ENCODE assay signal across 9 cellular contexts in genomic region chr1:15994590-15995351, GRCh38. TPM values are rescaled to one million over a fixed set of nuclear protein-coding genes. Genes with fewer than 3 reads are reported as not detected.
DNase-seq lines count a peak whose midpoint lies in the region; ATAC-seq, FAIRE-seq and TF ChIP-seq lines count a peak whose summit lies in the region.
"Had no signal": no experiment of that assay in that cellular context is flagged by ENCODE, and none has a peak within 500 bp of the region (broad histone marks: within the 10 kb centered on the region; RNA-seq: fewer than 3 reads in every experiment).

No MANE protein-coding gene starts in this region.

- TF ChIP-seq EP300 in A549 (IDR thresholded peaks at IDR 0.05) (no peak), SK-N-SH (IDR thresholded peaks at IDR 0.05; ENCODE audit: borderline replicate concordance in 1 of 2, low read depth in 1 of 2, low read length in 1 of 2) (no peak)

- H3K9me3 ChIP-seq in A549 (no peaks in the 10 kb centered on the region), SK-N-SH (no peaks in the 10 kb centered on the region)

- no peak for TF ChIP-seq POLR2A in A549 (IDR thresholded peaks at IDR 0.05; ENCODE audit: low read length)

- POLR2A ChIA-PET in A549 (lab: Yijun Ruan, JAX) (no interaction called here), SK-N-SH (lab: Yijun Ruan, JAX) (interaction anchor here (0.9 kb wide), 1 partner anchor 19 kb away, joined by 4 read pairs; the partner anchor contains the start of gene ZBTB17)

- no peak for FAIRE-seq in A549 (lab: Jason Lieb, UNC)

- H3K79me2 ChIP-seq in SK-N-SH (ENCODE audit: insufficient read depth): no peaks in the 10 kb centered on the region

- H3K4me2 ChIP-seq in A549: no peak overlapping the region
- no peak overlapping the region for H3K4me2 ChIP-seq in SK-N-SH

- TF ChIP-seq CTCF in A549 (IDR thresholded peaks at IDR 0.05): peak; percentile 45
- TF ChIP-seq CTCF in GM13977 (IDR thresholded peaks at IDR 0.05; ENCODE audit: extremely low read depth, insufficient read depth, missing control alignments): peak; percentile 89
- TF ChIP-seq CTCF in SK-N-SH (IDR thresholded peaks at IDR 0.05): peak; percentile 85

- H3K27ac ChIP-seq in A549 (no peak overlapping the region), SK-N-SH (ENCODE audit: low read depth in 2 of 2, low read length in 1 of 2) (no peak overlapping the region), angular gyrus (ENCODE audit: low read depth, low read length) (peak overlapping the region; percentile 29)
- H3K27ac ChIP-seq: epithelial cell of prostate had no signal

- no peaks in the 10 kb centered on the region for H3K9me2 ChIP-seq in SK-N-SH

- TF ChIP-seq RAD21 in A549 (conservative IDR thresholded peaks at IDR 0.05 in 1 of 2, IDR thresholded peaks at IDR 0.05 in 1 of 2): peak; percentile 59 to 68
- TF ChIP-seq RAD21 in SK-N-SH (IDR thresholded peaks at IDR 0.05; ENCODE audit: low read length): peak; percentile 91

- 58% methylated on average over 6 of the region's 11 CpGs for WGBS in A549 (ENCODE audit: missing lambda C conversion rate)
- WGBS in SK-N-SH (ENCODE audit: low lambda C conversion rate): 44% methylated on average over 10 of the region's 11 CpGs

- peak; percentile 83 to 93 for ATAC-seq in A549

- no peaks in the 10 kb centered on the region for H4K20me1 ChIP-seq in SK-N-SH (ENCODE audit: insufficient read depth)

- CTCF ChIA-PET in A549 (lab: Yijun Ruan, JAX) (interaction anchor here (0.7 to 2.5 kb wide), 21 partner anchors 11 to 203 kb away, joined by 3 to 13 read pairs (median 4); partner anchors contain the start of gene ZBTB17), SK-N-SH (lab: Yijun Ruan, JAX) (interaction anchor here (0.7 to 4.7 kb wide), 39 partner anchors 9 to 368 kb away, joined by 3 to 58 read pairs (median 4); partner anchors contain the start of genes CLCNKA, HSPB7, SPEN and SRARP)

- in situ Hi-C loops in GM13977 (cut with MboI; ENCODE audit: low pct_unique_long_range_greater_than_20kb, low sequenced_read_pairs, unreplicated experiment): loop anchor here (10.0 kb wide), 1 partner anchor 180 kb away; no protein-coding TSS in a partner anchor

- no peak overlapping the region for H3K9ac ChIP-seq in SK-N-SH

- H3F3A ChIP-seq in SK-N-SH (replicated peaks; ENCODE audit: insufficient read depth): no peaks in the 10 kb centered on the region

- H3K27me3 ChIP-seq in SK-N-SH (ENCODE audit: insufficient read depth): no peaks in the 10 kb centered on the region

- no peaks in the 10 kb centered on the region for H3K4me1 ChIP-seq in A549
- no peaks in the 10 kb centered on the region for H3K4me1 ChIP-seq in SK-N-SH (ENCODE audit: control insufficient read depth in 1 of 2, insufficient read depth in 2 of 2, low read depth in 1 of 2, low read length in 1 of 2)

- DNase-seq in A549 (ENCODE audit: low read depth in 1 of 2, low spot score in 1 of 2) (peak; percentile 58 to 64), GM13977 (ENCODE audit: low spot score) (peak; percentile 69), SK-N-SH (peak; percentile 86), iPS-NIHi11 (ENCODE audit: low spot score) (peak; percentile 66), NCI-H2107 treated with DMSO at 0.1 percent for 48 hours (lab: John Stamatoyannopoulos, UW; ENCODE audit: unreplicated experiment) (no peak), NCI-H345 (lab: John Stamatoyannopoulos, UW) (no peak)
- DNase-seq in stimulated activated CD4-positive, alpha-beta T cell treated with anti-CD3 and anti-CD28 coated beads, Interleukin-2, amount 100 ng/mL, for 24 hours: peak; percentile 58 to 66

- H3K4me3 ChIP-seq in A549: no peak overlapping the region
- no peak overlapping the region for H3K4me3 ChIP-seq in SK-N-SH (ENCODE audit: low read depth in 2 of 2, low read length in 1 of 2)

- H2AFZ ChIP-seq in SK-N-SH (ENCODE audit: low read depth): no peak overlapping the region

- no peaks in the 10 kb centered on the region for H3K36me3 ChIP-seq in SK-N-SH (replicated peaks in 1 of 2; ENCODE audit: control insufficient read depth in 1 of 2, insufficient read depth in 2 of 2, low read length in 1 of 2)

TF ChIP-seq in A549, 52 proteins besides CTCF, POLR2A, EP300 and RAD21:
- TF ChIP-seq ZSCAN20 (CRISPR knock-in tag; IDR thresholded peaks at IDR 0.05) (no peak), HOXA7 (CRISPR knock-in tag; IDR thresholded peaks at IDR 0.05) (no peak), SMC3 (IDR thresholded peaks at IDR 0.05) (peak; percentile 53), MAFK (IDR thresholded peaks at IDR 0.05; ENCODE audit: partially characterized antibody) (no peak), HEYL (CRISPR knock-in tag; IDR thresholded peaks at IDR 0.05) (no peak), CHD2 (IDR thresholded peaks at IDR 0.05; ENCODE audit: low read length, partially characterized antibody) (no peak), NR3C1 (IDR thresholded peaks at IDR 0.05) (no peak)
TF ChIP-seq in A549: peak in this region for 1.

TF ChIP-seq in SK-N-SH, 30 proteins besides CTCF, POLR2A, EP300 and RAD21 (continues in another document):
- TF ChIP-seq SMC3 (IDR thresholded peaks at IDR 0.05; ENCODE audit: low read depth, low read length): peak; percentile 97
- no peak for TF ChIP-seq ZBTB33 (IDR thresholded peaks at IDR 0.05; ENCODE audit: borderline replicate concordance, low read depth)
- no peak for TF ChIP-seq RCOR1 (IDR thresholded peaks at IDR 0.05; ENCODE audit: low read length)
- no peak for TF ChIP-seq EZH2phosphoT487 (IDR thresholded peaks at IDR 0.05; ENCODE audit: borderline replicate concordance, low read depth)
- TF ChIP-seq RXRA (IDR thresholded peaks at IDR 0.05; ENCODE audit: borderline replicate concordance, low read depth): no peak

RNA-seq across cellular contexts. Expression of gene SRARP, which starts 9.3 kb away (rescaled TPM):
- polyA plus RNA-seq in A549 (2011; rRNA removed): not detected in 2 replicates
- not detected in 2 replicates for polyA plus RNA-seq in A549 (2012; cell fraction: cytosol; rRNA removed)
- 0.02 TPM in 1 of 2 replicates, not detected in the other for polyA plus RNA-seq in A549 (2012; cell fraction: nucleus; rRNA removed)
- 0.03 TPM in 1 of 3 replicates, not detected in the others for polyA plus RNA-seq in A549 (2017; fragmentation: RNase III; extraction: RNeasy Plus Mini Kit Qiagen cat#74134 plus additional on column Dnase treatment)
- not detected in 2 replicates for polyA minus RNA-seq in A549 (2011; rRNA and poly(A)+ RNA removed)
- polyA plus RNA-seq in SK-N-SH (2012; rRNA removed): not detected in 2 replicates
- not detected in 2 replicates for polyA plus RNA-seq in SK-N-SH (2012; cell fraction: cytosol; rRNA removed)
- not detected in 2 replicates for polyA plus RNA-seq in SK-N-SH (2012; cell fraction: nucleus; rRNA removed)

RNA-seq across cellular contexts. Expression of gene ZBTB17, which starts 18.9 kb away (rescaled TPM):
- 13.8 and 14.9 TPM in 2 replicates for polyA plus RNA-seq in A549 (2011; rRNA removed)
- 25.2 and 31.8 TPM in 2 replicates for polyA plus RNA-seq in A549 (2012; cell fraction: cytosol; rRNA removed)
- polyA plus RNA-seq in A549 (2012; cell fraction: nucleus; rRNA removed): 90.2 and 116 TPM in 2 replicates
- polyA plus RNA-seq in A549 (2017; fragmentation: RNase III; extraction: RNeasy Plus Mini Kit Qiagen cat#74134 plus additional on column Dnase treatment): 14.1 to 17.6 TPM (median 16.5 TPM) in 3 replicates
- polyA minus RNA-seq in A549 (2011; rRNA and poly(A)+ RNA removed): 19.2 and 28.2 TPM in 2 replicates
- 54.1 and 56.4 TPM in 2 replicates for polyA plus RNA-seq in SK-N-SH (2012; rRNA removed)
- polyA plus RNA-seq in SK-N-SH (2012; cell fraction: cytosol; rRNA removed): 13.7 and 23.4 TPM in 2 replicates
- polyA plus RNA-seq in SK-N-SH (2012; cell fraction: nucleus; rRNA removed): 205 and 268 TPM in 2 replicates

RNA-seq across cellular contexts. Expression of gene HSPB7, which starts 23.1 kb away (rescaled TPM):
- not detected in 2 replicates for polyA plus RNA-seq in A549 (2011; rRNA removed)
- polyA plus RNA-seq in A549 (2012; cell fraction: cytosol; rRNA removed): not detected in 2 replicates
- not detected in 2 replicates for polyA plus RNA-seq in A549 (2012; cell fraction: nucleus; rRNA removed)
- polyA plus RNA-seq in A549 (2017; fragmentation: RNase III; extraction: RNeasy Plus Mini Kit Qiagen cat#74134 plus additional on column Dnase treatment): not detected in 3 replicates
- polyA minus RNA-seq in A549 (2011; rRNA and poly(A)+ RNA removed): not detected in 2 replicates
- polyA plus RNA-seq in SK-N-SH (2012; rRNA removed): 0.05 and 0.23 TPM in 2 replicates
- 0.03 and 0.08 TPM in 2 replicates for polyA plus RNA-seq in SK-N-SH (2012; cell fraction: cytosol; rRNA removed)
- polyA plus RNA-seq in SK-N-SH (2012; cell fraction: nucleus; rRNA removed): 0.06 and 0.11 TPM in 2 replicates

RNA-seq across cellular contexts. Expression of gene CLCNKA, which starts 27.1 kb away (rescaled TPM):
- polyA plus RNA-seq in A549 (2011; rRNA removed) (not detected in 2 replicates), A549 (2017; fragmentation: RNase III; extraction: RNeasy Plus Mini Kit Qiagen cat#74134 plus additional on column Dnase treatment) (0.05 to 0.07 TPM (median 0.06 TPM) in 3 replicates), SK-N-SH (2012; rRNA removed) (0.03 TPM in 2 replicates)
- polyA plus RNA-seq in A549 (2012; cell fraction: cytosol; rRNA removed): 0.01 TPM in 1 of 2 replicates, not detected in the other
- polyA plus RNA-seq in A549 (2012; cell fraction: nucleus; rRNA removed): 0.12 and 0.26 TPM in 2 replicates
- polyA minus RNA-seq in A549 (2011; rRNA and poly(A)+ RNA removed): not detected in 2 replicates
- polyA plus RNA-seq in SK-N-SH (2012; cell fraction: cytosol; rRNA removed): 0.01 TPM in 1 of 2 replicates, not detected in the other
- 0.24 and 0.46 TPM in 2 replicates for polyA plus RNA-seq in SK-N-SH (2012; cell fraction: nucleus; rRNA removed)

RNA-seq across cellular contexts. Expression of gene CLCNKB, which starts 48.8 kb away (rescaled TPM):
- 0.11 and 0.14 TPM in 2 replicates for polyA plus RNA-seq in A549 (2011; rRNA removed)
- 0.04 and 0.07 TPM in 2 replicates for polyA plus RNA-seq in A549 (2012; cell fraction: cytosol; rRNA removed)
- polyA plus RNA-seq in A549 (2012; cell fraction: nucleus; rRNA removed): 0.39 and 0.41 TPM in 2 replicates
- polyA plus RNA-seq in A549 (2017; fragmentation: RNase III; extraction: RNeasy Plus Mini Kit Qiagen cat#74134 plus additional on column Dnase treatment): 0.07 to 0.18 TPM (median 0.08 TPM) in 3 replicates
- polyA minus RNA-seq in A549 (2011; rRNA and poly(A)+ RNA removed): not detected in 2 replicates
- 0.37 and 0.41 TPM in 2 replicates for polyA plus RNA-seq in SK-N-SH (2012; rRNA removed)
- polyA plus RNA-seq in SK-N-SH (2012; cell fraction: cytosol; rRNA removed): 0.18 and 0.25 TPM in 2 replicates
- polyA plus RNA-seq in SK-N-SH (2012; cell fraction: nucleus; rRNA removed): 2.0 and 2.4 TPM in 2 replicates

Comparison
In these comparisons a context has a peak if more than half of its experiments do, and no peak if none do; other contexts are left out.
1. DNase-seq: peak in A549 (2 of 2), GM13977 (single experiment), SK-N-SH (single experiment), iPS-NIHi11 (single experiment) and stimulated activated CD4-positive, alpha-beta T cell treated with anti-CD3 and anti-CD28 coated beads, Interleukin-2, amount 100 ng/mL, for 24 hours (2 of 2); none in NCI-H2107 treated with DMSO at 0.1 percent for 48 hours (single experiment) and NCI-H345 (single experiment).
2. Of the 12 proteins assayed by ChIP-seq in both A549 and SK-N-SH: peak only in A549: none; only in SK-N-SH: none; in both: CTCF, RAD21 and SMC3; in neither: 9.
3. Peak in every context shown above with its lines, with median percentiles within 50 percentile points of each other: CTCF ChIP-seq.